In genomic region chr18:1528964-1529509, GRCh38 we compare ENCODE assay signal across 1 cellular context.
TF ChIP-seq lines count a peak whose summit lies in the region.

No MANE protein-coding gene starts in this region.

TF ChIP-seq in K562, 482 proteins besides CTCF, POLR2A, EP300 and RAD21 (continued from another document):
- TF ChIP-seq ZNF318 (IDR thresholded peaks at IDR 0.05; ENCODE audit: borderline replicate concordance in 1 of 2, low read depth in 1 of 2) (no peak), ZNF586 (CRISPR knock-in tag; conservative IDR thresholded peaks at IDR 0.05) (no peak), CREB3 (tag; conservative IDR thresholded peaks at IDR 0.05; ENCODE audit: low read depth) (no peak), NR1H2 (CRISPR knock-in tag; IDR thresholded peaks at IDR 0.05) (no peak), ZNF165 (CRISPR knock-in tag; IDR thresholded peaks at IDR 0.05; ENCODE audit: borderline replicate concordance) (no peak), ZNF384 (IDR thresholded peaks at IDR 0.05; ENCODE audit: low read depth, low read length) (no peak), ATF7 (IDR thresholded peaks at IDR 0.05) (peak; percentile 68), SMARCE1 (IDR thresholded peaks at IDR 0.05) (no peak)
